1 cellular context compared by ENCODE assay signal in the genomic region with DNA sequence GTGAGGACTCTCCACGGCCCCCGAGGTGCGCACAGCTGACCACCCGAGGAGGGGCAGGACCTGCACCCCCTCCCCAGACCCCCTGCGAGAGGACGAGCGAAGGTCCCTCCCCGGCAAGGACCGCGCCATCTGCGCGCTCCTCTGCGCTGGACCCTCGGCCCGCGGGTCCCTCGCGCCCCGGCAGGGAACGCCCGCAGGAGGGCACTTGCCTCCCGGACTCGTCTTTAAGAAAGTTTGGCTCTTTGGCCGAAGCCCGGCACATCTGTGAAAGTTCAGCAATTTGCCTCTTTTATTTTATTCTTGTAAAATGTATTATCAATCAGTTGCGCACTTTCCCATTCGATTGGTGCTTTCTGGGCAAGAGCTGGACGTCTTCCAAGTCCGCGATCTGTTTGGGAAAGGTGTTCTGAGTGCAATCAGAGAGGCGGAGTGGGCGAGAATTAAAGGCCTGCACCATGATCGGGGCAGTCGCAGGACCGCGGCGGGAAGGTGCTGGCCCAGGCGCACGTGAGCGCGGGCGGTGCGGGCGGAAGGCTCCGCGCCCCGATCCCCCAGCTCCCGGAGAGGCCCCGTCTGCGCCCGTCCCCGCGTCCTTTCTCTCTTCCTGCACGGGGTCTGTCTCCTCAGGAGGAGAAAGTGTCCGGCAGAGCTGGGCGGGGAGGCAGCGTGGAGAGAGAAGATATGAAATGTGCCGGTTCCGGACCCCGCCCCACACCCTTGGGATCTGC.
TF ChIP-seq lines count a peak whose summit lies in the region.

No MANE protein-coding gene starts in this region.

TF ChIP-seq in liver, 16 proteins besides CTCF, POLR2A, EP300 and RAD21 (continued from another document):
- TF ChIP-seq, protein P1, sequence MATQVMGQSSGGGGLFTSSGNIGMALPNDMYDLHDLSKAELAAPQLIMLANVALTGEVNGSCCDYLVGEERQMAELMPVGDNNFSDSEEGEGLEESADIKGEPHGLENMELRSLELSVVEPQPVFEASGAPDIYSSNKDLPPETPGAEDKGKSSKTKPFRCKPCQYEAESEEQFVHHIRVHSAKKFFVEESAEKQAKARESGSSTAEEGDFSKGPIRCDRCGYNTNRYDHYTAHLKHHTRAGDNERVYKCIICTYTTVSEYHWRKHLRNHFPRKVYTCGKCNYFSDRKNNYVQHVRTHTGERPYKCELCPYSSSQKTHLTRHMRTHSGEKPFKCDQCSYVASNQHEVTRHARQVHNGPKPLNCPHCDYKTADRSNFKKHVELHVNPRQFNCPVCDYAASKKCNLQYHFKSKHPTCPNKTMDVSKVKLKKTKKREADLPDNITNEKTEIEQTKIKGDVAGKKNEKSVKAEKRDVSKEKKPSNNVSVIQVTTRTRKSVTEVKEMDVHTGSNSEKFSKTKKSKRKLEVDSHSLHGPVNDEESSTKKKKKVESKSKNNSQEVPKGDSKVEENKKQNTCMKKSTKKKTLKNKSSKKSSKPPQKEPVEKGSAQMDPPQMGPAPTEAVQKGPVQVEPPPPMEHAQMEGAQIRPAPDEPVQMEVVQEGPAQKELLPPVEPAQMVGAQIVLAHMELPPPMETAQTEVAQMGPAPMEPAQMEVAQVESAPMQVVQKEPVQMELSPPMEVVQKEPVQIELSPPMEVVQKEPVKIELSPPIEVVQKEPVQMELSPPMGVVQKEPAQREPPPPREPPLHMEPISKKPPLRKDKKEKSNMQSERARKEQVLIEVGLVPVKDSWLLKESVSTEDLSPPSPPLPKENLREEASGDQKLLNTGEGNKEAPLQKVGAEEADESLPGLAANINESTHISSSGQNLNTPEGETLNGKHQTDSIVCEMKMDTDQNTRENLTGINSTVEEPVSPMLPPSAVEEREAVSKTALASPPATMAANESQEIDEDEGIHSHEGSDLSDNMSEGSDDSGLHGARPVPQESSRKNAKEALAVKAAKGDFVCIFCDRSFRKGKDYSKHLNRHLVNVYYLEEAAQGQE (IDR thresholded peaks at IDR 0.05), result no peak
- no peak for TF ChIP-seq FOXA1 (IDR thresholded peaks at IDR 0.05)
- TF ChIP-seq, protein P2, sequence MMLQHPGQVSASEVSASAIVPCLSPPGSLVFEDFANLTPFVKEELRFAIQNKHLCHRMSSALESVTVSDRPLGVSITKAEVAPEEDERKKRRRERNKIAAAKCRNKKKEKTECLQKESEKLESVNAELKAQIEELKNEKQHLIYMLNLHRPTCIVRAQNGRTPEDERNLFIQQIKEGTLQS (IDR thresholded peaks at IDR 0.05), result no peak
